In the genomic region with DNA sequence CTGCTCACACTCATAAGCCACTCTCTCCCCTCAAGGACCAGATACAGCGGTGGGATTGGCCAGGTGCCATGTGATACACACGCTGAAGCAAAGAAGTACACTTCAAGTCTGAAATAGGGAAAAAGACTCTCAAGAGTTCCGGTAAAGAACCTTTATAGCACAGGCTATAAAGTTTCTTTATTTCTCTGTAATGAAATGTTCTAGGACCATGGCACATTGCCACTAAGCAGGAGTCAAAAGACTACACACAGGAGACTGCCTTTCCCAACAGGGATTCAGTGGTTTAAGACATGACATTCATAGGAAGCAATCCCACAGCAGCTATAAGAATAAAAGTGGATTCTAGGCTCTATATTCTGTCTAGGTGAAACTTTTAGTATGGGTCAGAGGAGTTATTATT, we compare ENCODE assay signal across 1 cellular context.
TF ChIP-seq lines count a peak whose summit lies in the region.

No MANE protein-coding gene starts in this region.

TF ChIP-seq in GM23338, 12 proteins besides CTCF, POLR2A, EP300 and RAD21 (continued from another document):
- TF ChIP-seq, protein P1, sequence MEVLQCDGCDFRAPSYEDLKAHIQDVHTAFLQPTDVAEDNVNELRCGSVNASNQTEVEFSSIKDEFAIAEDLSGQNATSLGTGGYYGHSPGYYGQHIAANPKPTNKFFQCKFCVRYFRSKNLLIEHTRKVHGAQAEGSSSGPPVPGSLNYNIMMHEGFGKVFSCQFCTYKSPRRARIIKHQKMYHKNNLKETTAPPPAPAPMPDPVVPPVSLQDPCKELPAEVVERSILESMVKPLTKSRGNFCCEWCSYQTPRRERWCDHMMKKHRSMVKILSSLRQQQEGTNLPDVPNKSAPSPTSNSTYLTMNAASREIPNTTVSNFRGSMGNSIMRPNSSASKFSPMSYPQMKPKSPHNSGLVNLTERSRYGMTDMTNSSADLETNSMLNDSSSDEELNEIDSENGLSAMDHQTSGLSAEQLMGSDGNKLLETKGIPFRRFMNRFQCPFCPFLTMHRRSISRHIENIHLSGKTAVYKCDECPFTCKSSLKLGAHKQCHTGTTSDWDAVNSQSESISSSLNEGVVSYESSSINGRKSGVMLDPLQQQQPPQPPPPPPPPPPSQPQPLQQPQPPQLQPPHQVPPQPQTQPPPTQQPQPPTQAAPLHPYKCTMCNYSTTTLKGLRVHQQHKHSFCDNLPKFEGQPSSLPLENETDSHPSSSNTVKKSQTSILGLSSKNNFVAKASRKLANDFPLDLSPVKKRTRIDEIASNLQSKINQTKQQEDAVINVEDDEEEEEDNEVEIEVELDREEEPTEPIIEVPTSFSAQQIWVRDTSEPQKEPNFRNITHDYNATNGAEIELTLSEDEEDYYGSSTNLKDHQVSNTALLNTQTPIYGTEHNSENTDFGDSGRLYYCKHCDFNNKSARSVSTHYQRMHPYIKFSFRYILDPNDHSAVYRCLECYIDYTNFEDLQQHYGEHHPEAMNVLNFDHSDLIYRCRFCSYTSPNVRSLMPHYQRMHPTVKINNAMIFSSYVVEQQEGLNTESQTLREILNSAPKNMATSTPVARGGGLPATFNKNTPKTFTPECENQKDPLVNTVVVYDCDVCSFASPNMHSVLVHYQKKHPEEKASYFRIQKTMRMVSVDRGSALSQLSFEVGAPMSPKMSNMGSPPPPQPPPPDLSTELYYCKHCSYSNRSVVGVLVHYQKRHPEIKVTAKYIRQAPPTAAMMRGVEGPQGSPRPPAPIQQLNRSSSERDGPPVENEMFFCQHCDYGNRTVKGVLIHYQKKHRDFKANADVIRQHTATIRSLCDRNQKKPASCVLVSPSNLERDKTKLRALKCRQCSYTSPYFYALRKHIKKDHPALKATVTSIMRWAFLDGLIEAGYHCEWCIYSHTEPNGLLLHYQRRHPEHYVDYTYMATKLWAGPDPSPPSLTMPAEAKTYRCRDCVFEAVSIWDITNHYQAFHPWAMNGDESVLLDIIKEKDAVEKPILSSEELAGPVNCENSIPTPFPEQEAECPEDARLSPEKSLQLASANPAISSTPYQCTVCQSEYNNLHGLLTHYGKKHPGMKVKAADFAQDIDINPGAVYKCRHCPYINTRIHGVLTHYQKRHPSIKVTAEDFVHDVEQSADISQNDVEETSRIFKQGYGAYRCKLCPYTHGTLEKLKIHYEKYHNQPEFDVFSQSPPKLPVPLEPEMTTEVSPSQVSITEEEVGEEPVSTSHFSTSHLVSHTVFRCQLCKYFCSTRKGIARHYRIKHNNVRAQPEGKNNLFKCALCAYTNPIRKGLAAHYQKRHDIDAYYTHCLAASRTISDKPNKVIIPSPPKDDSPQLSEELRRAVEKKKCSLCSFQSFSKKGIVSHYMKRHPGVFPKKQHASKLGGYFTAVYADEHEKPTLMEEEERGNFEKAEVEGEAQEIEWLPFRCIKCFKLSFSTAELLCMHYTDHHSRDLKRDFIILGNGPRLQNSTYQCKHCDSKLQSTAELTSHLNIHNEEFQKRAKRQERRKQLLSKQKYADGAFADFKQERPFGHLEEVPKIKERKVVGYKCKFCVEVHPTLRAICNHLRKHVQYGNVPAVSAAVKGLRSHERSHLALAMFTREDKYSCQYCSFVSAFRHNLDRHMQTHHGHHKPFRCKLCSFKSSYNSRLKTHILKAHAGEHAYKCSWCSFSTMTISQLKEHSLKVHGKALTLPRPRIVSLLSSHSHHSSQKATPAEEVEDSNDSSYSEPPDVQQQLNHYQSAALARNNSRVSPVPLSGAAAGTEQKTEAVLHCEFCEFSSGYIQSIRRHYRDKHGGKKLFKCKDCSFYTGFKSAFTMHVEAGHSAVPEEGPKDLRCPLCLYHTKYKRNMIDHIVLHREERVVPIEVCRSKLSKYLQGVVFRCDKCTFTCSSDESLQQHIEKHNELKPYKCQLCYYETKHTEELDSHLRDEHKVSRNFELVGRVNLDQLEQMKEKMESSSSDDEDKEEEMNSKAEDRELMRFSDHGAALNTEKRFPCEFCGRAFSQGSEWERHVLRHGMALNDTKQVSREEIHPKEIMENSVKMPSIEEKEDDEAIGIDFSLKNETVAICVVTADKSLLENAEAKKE (CRISPR knock-in tag; IDR thresholded peaks at IDR 0.05) = no peak
- TF ChIP-seq STAT1 (IDR thresholded peaks at IDR 0.05; ENCODE audit: unreplicated experiment) (no peak), EZH2phosphoT487 (IDR thresholded peaks at IDR 0.05; ENCODE audit: unreplicated experiment) (no peak), ZNF114 (CRISPR knock-in tag; IDR thresholded peaks at IDR 0.05) (no peak), JUNB (IDR thresholded peaks at IDR 0.05; ENCODE audit: unreplicated experiment) (no peak), NANOG (IDR thresholded peaks at IDR 0.05; ENCODE audit: borderline replicate concordance) (no peak), CREB1 (CRISPR knock-in tag; IDR thresholded peaks at IDR 0.05; ENCODE audit: low read depth) (no peak)
- TF ChIP-seq, protein P2, sequence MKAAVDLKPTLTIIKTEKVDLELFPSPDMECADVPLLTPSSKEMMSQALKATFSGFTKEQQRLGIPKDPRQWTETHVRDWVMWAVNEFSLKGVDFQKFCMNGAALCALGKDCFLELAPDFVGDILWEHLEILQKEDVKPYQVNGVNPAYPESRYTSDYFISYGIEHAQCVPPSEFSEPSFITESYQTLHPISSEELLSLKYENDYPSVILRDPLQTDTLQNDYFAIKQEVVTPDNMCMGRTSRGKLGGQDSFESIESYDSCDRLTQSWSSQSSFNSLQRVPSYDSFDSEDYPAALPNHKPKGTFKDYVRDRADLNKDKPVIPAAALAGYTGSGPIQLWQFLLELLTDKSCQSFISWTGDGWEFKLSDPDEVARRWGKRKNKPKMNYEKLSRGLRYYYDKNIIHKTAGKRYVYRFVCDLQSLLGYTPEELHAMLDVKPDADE (IDR thresholded peaks at IDR 0.05) = no peak
